ENCODE assay signal across 12 cellular contexts in genomic region chr6:121794630-121795029, GRCh38.
DNase-seq lines count a peak whose midpoint lies in the region; ATAC-seq and TF ChIP-seq lines count a peak whose summit lies in the region.
"Had no signal": no experiment of that assay in that cellular context is flagged by ENCODE, and none has a peak within 500 bp of the region (broad histone marks: within the 10 kb centered on the region; RNA-seq: fewer than 3 reads in every experiment).

No MANE protein-coding gene starts in this region.

- CTCF ChIA-PET in HEK293T (lab: Yijun Ruan, JAX), result no interaction called here

- in situ Hi-C loops in KBM-7 (cut with MboI; ENCODE audit: low pct_unique_long_range_greater_than_20kb, low sequenced_read_pairs), result no loop called here

- POLR2A ChIA-PET in HEK293T (lab: Yijun Ruan, JAX), result no interaction called here

- TF ChIP-seq CTCF in left lung (IDR thresholded peaks at IDR 0.05), result no peak

- H3K9me3 ChIP-seq in left lung, result peaks cover 0 to 24% of the 10 kb centered on the region in 2 donors
- H3K9me3 ChIP-seq: thyroid gland had no signal

- H3K27ac ChIP-seq in left lung, result no peak overlapping the region
- H3K27ac ChIP-seq: coronary artery, thyroid gland had no signal

- DNase-seq in AG20443 (ENCODE audit: low spot score) (peak; percentile 90), LoVo (ENCODE audit: low spot score) (peak; percentile 41), brain pericyte (ENCODE audit: low read depth, low spot score) (peak; percentile 65), left lung (peak in 1 of 2 donors; percentile 35), HEK293T (ENCODE audit: extremely low spot score) (no peak), DMS79 treated with DMSO at 0.1 percent for 48 hours (lab: John Stamatoyannopoulos, UW) (no peak), KBM-7 (no peak), germinal center (ENCODE audit: low spot score) (no peak)
- DNase-seq: NCI-H526, T-helper 1 cell, thyroid gland had no signal

- no peaks in the 10 kb centered on the region for H3K36me3 ChIP-seq in left lung
- H3K36me3 ChIP-seq: thyroid gland had no signal

- intact Hi-C loops in left lung (cut with DNase I), result no loop called here

- H3K4me1 ChIP-seq in left lung, result no peaks in the 10 kb centered on the region
- H3K4me1 ChIP-seq: thyroid gland had no signal

- H3K4me3 ChIP-seq in left lung, result no peak overlapping the region
- H3K4me3 ChIP-seq: coronary artery, thyroid gland had no signal

- peak; percentile 72 for ATAC-seq in left lung

- H3K27me3 ChIP-seq in left lung, result no peaks in the 10 kb centered on the region
- H3K27me3 ChIP-seq: thyroid gland had no signal

TF ChIP-seq in HEK293T, 16 proteins besides CTCF, POLR2A, EP300 and RAD21:
- TF ChIP-seq ZNF384 (IDR thresholded peaks at IDR 0.05), result no peak

Comparison
In these comparisons a context has a peak if more than half of its experiments do, and no peak if none do; other contexts are left out.
1. DNase-seq: peak in AG20443 (single experiment), LoVo (single experiment) and brain pericyte (single experiment); none in HEK293T (single experiment), DMS79 treated with DMSO at 0.1 percent for 48 hours (single experiment), KBM-7 (single experiment) and germinal center (single experiment).